Comparison of ENCODE assay signal across 1 cellular context in the genomic region with DNA sequence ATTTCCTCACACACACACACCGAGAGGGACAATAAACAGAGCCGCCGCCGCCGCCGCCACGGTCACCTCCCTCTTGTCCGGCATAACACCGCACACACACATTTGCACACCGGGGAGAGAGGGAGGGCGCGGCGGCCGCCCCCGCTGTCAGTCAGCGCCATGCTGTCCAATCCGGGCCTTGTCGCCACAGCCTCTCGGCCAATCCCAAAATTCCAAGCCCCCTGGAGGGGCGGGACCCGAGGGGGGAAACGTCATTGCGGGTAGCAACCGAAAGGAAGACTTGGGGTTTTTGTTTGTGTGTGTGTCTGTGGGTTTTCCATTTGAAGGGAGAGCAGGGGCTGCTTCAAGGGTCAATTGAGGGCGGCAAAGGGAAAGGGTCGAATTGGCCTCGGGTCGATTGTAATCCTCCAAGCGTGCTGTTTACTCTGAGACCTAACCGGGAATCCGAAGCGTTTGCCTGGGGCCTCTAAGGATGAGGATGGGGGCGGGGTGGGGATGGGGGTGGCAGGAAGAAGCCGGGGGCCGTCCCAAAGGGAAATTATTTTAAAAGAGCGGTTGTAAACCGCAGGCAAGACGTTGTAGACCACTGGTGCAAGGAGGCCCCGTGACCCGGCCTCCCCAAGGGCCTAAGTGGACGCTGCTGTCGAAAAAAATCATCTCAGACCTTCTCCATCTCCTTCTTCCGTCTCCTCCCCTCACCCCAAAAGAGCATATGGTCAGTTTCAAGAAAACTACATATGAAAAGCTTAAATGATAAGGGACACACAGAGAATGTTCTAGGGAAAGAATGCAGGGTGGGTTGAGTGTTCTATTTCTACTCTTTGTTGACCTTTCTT.
TF ChIP-seq lines count a peak whose summit lies in the region.

TSS of gene TOP2B (minus strand) at position 98 of the 836 bp plus-strand sequence. CDS start 610 bp downstream, outside the sequence.

TF ChIP-seq in H1, 55 proteins besides CTCF, POLR2A, EP300 and RAD21:
- TF ChIP-seq POLR2AphosphoS5 (IDR thresholded peaks at IDR 0.05; ENCODE audit: low read depth, low read length): peak; percentile 80
- TF ChIP-seq USF2 (IDR thresholded peaks at IDR 0.05; ENCODE audit: low read length): no peak
- no peak for TF ChIP-seq SAP30 (IDR thresholded peaks at IDR 0.05; ENCODE audit: insufficient read depth, insufficient replicate concordance, low read length)
- 0 out of 2 replicates have a peak, but pooled peaks have one; percentile 9 for TF ChIP-seq MAX (IDR thresholded peaks at IDR 0.05)
- TF ChIP-seq CHD1 (IDR thresholded peaks at IDR 0.05; ENCODE audit: low read depth, low read length): no peak
- no peak for TF ChIP-seq KDM1A (IDR thresholded peaks at IDR 0.05; ENCODE audit: borderline replicate concordance, low read length)
- TF ChIP-seq RFX5 (IDR thresholded peaks at IDR 0.05; ENCODE audit: borderline replicate concordance, low read depth, low read length): peak; percentile 100
- no peak for TF ChIP-seq HDAC6 (IDR thresholded peaks at IDR 0.05; ENCODE audit: low read depth, low read length)
- TF ChIP-seq SP4 (IDR thresholded peaks at IDR 0.05; ENCODE audit: low read length): peak; percentile 92
- TF ChIP-seq TBP (IDR thresholded peaks at IDR 0.05; ENCODE audit: low read depth, low read length): peak; percentile 78
- TF ChIP-seq PHF8 (conservative IDR thresholded peaks at IDR 0.05; ENCODE audit: low read depth, low read length): no peak
- no peak for TF ChIP-seq ATF3 (IDR thresholded peaks at IDR 0.05; ENCODE audit: insufficient read depth, low read depth, low read length)
- TF ChIP-seq RBBP5 (IDR thresholded peaks at IDR 0.05; ENCODE audit: borderline replicate concordance, low read depth, low read length): no peak
- TF ChIP-seq, protein P1, sequence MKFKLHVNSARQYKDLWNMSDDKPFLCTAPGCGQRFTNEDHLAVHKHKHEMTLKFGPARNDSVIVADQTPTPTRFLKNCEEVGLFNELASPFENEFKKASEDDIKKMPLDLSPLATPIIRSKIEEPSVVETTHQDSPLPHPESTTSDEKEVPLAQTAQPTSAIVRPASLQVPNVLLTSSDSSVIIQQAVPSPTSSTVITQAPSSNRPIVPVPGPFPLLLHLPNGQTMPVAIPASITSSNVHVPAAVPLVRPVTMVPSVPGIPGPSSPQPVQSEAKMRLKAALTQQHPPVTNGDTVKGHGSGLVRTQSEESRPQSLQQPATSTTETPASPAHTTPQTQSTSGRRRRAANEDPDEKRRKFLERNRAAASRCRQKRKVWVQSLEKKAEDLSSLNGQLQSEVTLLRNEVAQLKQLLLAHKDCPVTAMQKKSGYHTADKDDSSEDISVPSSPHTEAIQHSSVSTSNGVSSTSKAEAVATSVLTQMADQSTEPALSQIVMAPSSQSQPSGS (IDR thresholded peaks at IDR 0.05; ENCODE audit: low read length): no peak
- TF ChIP-seq CTBP2 (IDR thresholded peaks at IDR 0.05; ENCODE audit: borderline replicate concordance, insufficient read depth, insufficient read length, low read length): no peak
- TF ChIP-seq MAFK (IDR thresholded peaks at IDR 0.05; ENCODE audit: low read depth, low read length): no peak
- no peak for TF ChIP-seq GABPA (IDR thresholded peaks at IDR 0.05; ENCODE audit: borderline replicate concordance, insufficient read depth, low read length)
- TF ChIP-seq EZH2 (IDR thresholded peaks at IDR 0.05; ENCODE audit: low read depth, low read length, severe bottlenecking): no peak
- no peak for TF ChIP-seq CBX8 (IDR thresholded peaks at IDR 0.05; ENCODE audit: borderline replicate concordance, low read depth, low read length)
- no peak for TF ChIP-seq FOSL1 (IDR thresholded peaks at IDR 0.05; ENCODE audit: insufficient read depth, low read depth, low read length)
- no peak for TF ChIP-seq HDAC2 (IDR thresholded peaks at IDR 0.05; ENCODE audit: borderline replicate concordance in 1 of 2, low read depth in 2 of 2, low read length in 2 of 2)
- TF ChIP-seq CEBPB (IDR thresholded peaks at IDR 0.05; ENCODE audit: low read depth, low read length): no peak
- TF ChIP-seq TEAD4 (IDR thresholded peaks at IDR 0.05; ENCODE audit: low read depth, low read length): no peak
- no peak for TF ChIP-seq TAF7 (optimal IDR thresholded peaks at IDR 0.05; ENCODE audit: borderline replicate concordance, low read depth, low read length)
- no peak for TF ChIP-seq ASH2L (IDR thresholded peaks at IDR 0.05; ENCODE audit: low read length)
- no peak for TF ChIP-seq GTF2F1 (IDR thresholded peaks at IDR 0.05; ENCODE audit: borderline replicate concordance, low read depth, low read length)
- no peak for TF ChIP-seq SIX5 (IDR thresholded peaks at IDR 0.05; ENCODE audit: low read depth, low read length)
- 0 out of 4 replicates have a peak, but pooled peaks of 1 of the 2 experiments have one; percentile 21 for TF ChIP-seq SIN3A (conservative IDR thresholded peaks at IDR 0.05 in 1 of 2, IDR thresholded peaks at IDR 0.05 in 1 of 2; ENCODE audit: low read depth in 1 of 2, low read length in 2 of 2)
- TF ChIP-seq SIRT6 (IDR thresholded peaks at IDR 0.05; ENCODE audit: low read length): no peak
- no peak for TF ChIP-seq SRF (IDR thresholded peaks at IDR 0.05; ENCODE audit: low read depth, low read length)
- TF ChIP-seq CREB1 (IDR thresholded peaks at IDR 0.05): peak; percentile 98
- TF ChIP-seq CHD2 (IDR thresholded peaks at IDR 0.05; ENCODE audit: low read length): peak; percentile 85
- TF ChIP-seq KDM4A (IDR thresholded peaks at IDR 0.05; ENCODE audit: low read depth, low read length, severe bottlenecking): no peak
- TF ChIP-seq ZNF274 (IDR thresholded peaks at IDR 0.05; ENCODE audit: borderline replicate concordance, extremely low read depth, low read length): no peak
- TF ChIP-seq SUZ12 (IDR thresholded peaks at IDR 0.05; ENCODE audit: low read length): no peak
- peak; percentile 66 for TF ChIP-seq SP2 (IDR thresholded peaks at IDR 0.05; ENCODE audit: low read length)
- TF ChIP-seq BRCA1 (IDR thresholded peaks at IDR 0.05; ENCODE audit: low read depth, low read length): no peak
- no peak for TF ChIP-seq NANOG (IDR thresholded peaks at IDR 0.05; ENCODE audit: insufficient read depth, low read depth, low read length, poor library complexity, severe bottlenecking)
- TF ChIP-seq E2F6 (IDR thresholded peaks at IDR 0.05): peak; percentile 27; the same call in 1 of the 2 replicates
- no peak for TF ChIP-seq POU5F1 (IDR thresholded peaks at IDR 0.05; ENCODE audit: low read depth, low read length)
- peak; percentile 73 for TF ChIP-seq TAF1 (IDR thresholded peaks at IDR 0.05; ENCODE audit: low read depth, low read length)
- no peak for TF ChIP-seq CHD7 (IDR thresholded peaks at IDR 0.05; ENCODE audit: insufficient replicate concordance, low read length)
- TF ChIP-seq BCL11A (IDR thresholded peaks at IDR 0.05; ENCODE audit: low read depth in 2 of 2, low read length in 2 of 2): no peak
- peak; percentile 22; the same call in 1 of the 2 replicates for TF ChIP-seq BACH1 (IDR thresholded peaks at IDR 0.05; ENCODE audit: low read length)
- TF ChIP-seq JUND (IDR thresholded peaks at IDR 0.05; ENCODE audit: low read length): 0 out of 2 replicates have a peak, but pooled peaks have one; percentile 5
- TF ChIP-seq EGR1 (IDR thresholded peaks at IDR 0.05; ENCODE audit: borderline replicate concordance, low read depth, low read length): no peak
- peak; percentile 97 for TF ChIP-seq SP1 (IDR thresholded peaks at IDR 0.05; ENCODE audit: low read depth, low read length)
- no peak for TF ChIP-seq JUN (IDR thresholded peaks at IDR 0.05; ENCODE audit: low read depth, low read length)
- no peak for TF ChIP-seq CBX5 (IDR thresholded peaks at IDR 0.05; ENCODE audit: low read depth, low read length)
- TF ChIP-seq TCF12 (IDR thresholded peaks at IDR 0.05; ENCODE audit: low read depth, low read length): no peak
- no peak for TF ChIP-seq NRF1 (IDR thresholded peaks at IDR 0.05; ENCODE audit: low read depth, low read length)
- no peak for TF ChIP-seq RNF2 (IDR thresholded peaks at IDR 0.05; ENCODE audit: borderline replicate concordance, low read depth, low read length, missing control alignments, poor library complexity, severe bottlenecking)
- no peak for TF ChIP-seq KDM5A (IDR thresholded peaks at IDR 0.05; ENCODE audit: low read length)
- no peak for TF ChIP-seq RXRA (IDR thresholded peaks at IDR 0.05; ENCODE audit: insufficient read depth, low read depth, low read length)
- no peak for TF ChIP-seq YY1 (IDR thresholded peaks at IDR 0.05; ENCODE audit: low read depth, low read length)
